ENCODE assay signal across 18 cellular contexts in the genomic region with DNA sequence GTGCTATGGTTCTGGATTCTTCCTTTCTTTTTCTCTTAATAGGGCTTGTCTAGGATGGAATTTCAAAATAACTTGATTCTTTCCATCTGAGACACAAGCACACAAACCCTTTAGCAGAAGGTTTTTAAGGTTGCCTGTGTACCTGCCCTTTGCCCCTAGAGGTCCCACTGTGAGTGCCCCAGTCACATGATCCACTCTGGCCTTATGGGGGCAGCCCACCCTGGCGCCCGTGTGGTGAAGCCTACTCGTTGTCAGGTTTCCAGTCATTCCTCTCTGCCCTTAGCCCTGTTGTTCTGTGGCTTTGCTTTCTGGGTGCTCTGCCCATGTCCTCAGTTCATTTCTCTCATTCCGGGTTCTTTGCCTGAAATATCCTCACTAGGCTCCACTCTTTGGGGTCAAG. TPM values are rescaled to one million over a fixed set of nuclear protein-coding genes. Genes with fewer than 3 reads are reported as not detected.
DNase-seq lines count a peak whose midpoint lies in the region; ATAC-seq, FAIRE-seq and TF ChIP-seq lines count a peak whose summit lies in the region.
"Had no signal": no experiment of that assay in that cellular context is flagged by ENCODE, and none has a peak within 500 bp of the region (broad histone marks: within the 10 kb centered on the region; RNA-seq: fewer than 3 reads in every experiment).

No MANE protein-coding gene starts in this region.

- H3K9me3 ChIP-seq in ascending aorta (no peaks in the 10 kb centered on the region), kidney (ENCODE audit: control insufficient read depth in 1 of 2, low read length in 2 of 2) (no peaks in the 10 kb centered on the region)
- H3K9me3 ChIP-seq: HAP-1 had no signal

- no peak for TF ChIP-seq EP300 in Ishikawa (IDR thresholded peaks at IDR 0.05; ENCODE audit: borderline replicate concordance)

- H2AFZ ChIP-seq in GM23338, result no peak overlapping the region

- H3K4me1 Mint-ChIP-seq in GM23338, result peaks cover 58% of the 10 kb centered on the region
- H3K4me1 Mint-ChIP-seq: CD8-positive, alpha-beta memory T cell had no signal

- TF ChIP-seq CTCF in ascending aorta (IDR thresholded peaks at IDR 0.05), result no peak
- no peak for TF ChIP-seq CTCF in kidney (IDR thresholded peaks at IDR 0.05; ENCODE audit: borderline replicate concordance, extremely low read depth, insufficient read depth)
- no peak; a peak in 2 of 4 replicates for TF ChIP-seq CTCF in GM23338 (conservative IDR thresholded peaks at IDR 0.05; ENCODE audit: low read depth in 2 of 2)

- no peaks in the 10 kb centered on the region for H3K27me3 Mint-ChIP-seq in GM23338 (ENCODE audit: insufficient read depth, low read depth, poor library complexity)

- H3K27me3 ChIP-seq in ascending aorta (no peaks in the 10 kb centered on the region), GM23338 (ENCODE audit: insufficient read depth) (no peaks in the 10 kb centered on the region)

- H3K36me3 ChIP-seq in ascending aorta, result no peaks in the 10 kb centered on the region
- H3K36me3 ChIP-seq in kidney (ENCODE audit: control insufficient read depth in 1 of 2, insufficient read depth in 2 of 2, low read length in 2 of 2), result no peaks in the 10 kb centered on the region
- H3K36me3 ChIP-seq in GM23338 (ENCODE audit: insufficient read depth), result no peaks in the 10 kb centered on the region
- H3K36me3 ChIP-seq: HAP-1 had no signal

- H3K4me3 Mint-ChIP-seq in GM23338, result no peak overlapping the region

- H3K36me3 Mint-ChIP-seq in GM23338 (ENCODE audit: low read depth), result no peaks in the 10 kb centered on the region
- H3K36me3 Mint-ChIP-seq: CD8-positive, alpha-beta memory T cell had no signal

- no peak overlapping the region for H3K27ac Mint-ChIP-seq in GM23338
- H3K27ac Mint-ChIP-seq: CD8-positive, alpha-beta memory T cell had no signal

- 0 out of 2 replicates have a peak, but pooled peaks cover 2% of the 10 kb centered on the region for H3K9me2 ChIP-seq in GM23338 (ENCODE audit: insufficient read depth)

- H3K4me3 ChIP-seq in ascending aorta (no peak overlapping the region), kidney (ENCODE audit: low read length in 2 of 2) (no peak overlapping the region), GM23338 (no peak overlapping the region)
- H3K4me3 ChIP-seq: HAP-1 had no signal

- H3K4me1 ChIP-seq in ascending aorta (peaks cover 0 to 16% of the 10 kb centered on the region in 2 donors), kidney (ENCODE audit: control insufficient read depth in 1 of 2, insufficient read depth in 1 of 2, low read depth in 1 of 2, low read length in 2 of 2) (peaks cover 33 to 35% of the 10 kb centered on the region in 2 donors), GM23338 (ENCODE audit: insufficient read depth) (peaks cover 36% of the 10 kb centered on the region)

- ATAC-seq in sciatic nerve, result peak; percentile 63
- ATAC-seq in GM23338, result no peak
- ATAC-seq in GM21528 (IDR thresholded peaks at IDR 0.05; ENCODE audit: low FRiP score, unreplicated experiment), result no peak
- ATAC-seq: Right ventricle myocardium inferior had no signal

- H3K9ac ChIP-seq in kidney (ENCODE audit: low read length in 2 of 2), result no peak overlapping the region

- no peaks in the 10 kb centered on the region for H3K9me3 Mint-ChIP-seq in GM23338
- H3K9me3 Mint-ChIP-seq: CD8-positive, alpha-beta memory T cell had no signal

- intact Hi-C loops in ascending aorta (cut with DNase I), result loop anchor here (5.0 to 10.0 kb wide), 2 partner anchors 50 to 78 kb away; a partner anchor contains a TSS
- intact Hi-C loops in kidney (cut with DNase I), result no loop called here
- intact Hi-C loops in sciatic nerve (cut with DNase I), result no loop called here

- no peaks in the 10 kb centered on the region for H3F3A ChIP-seq in GM23338 (replicated peaks; ENCODE audit: low read depth)

- H3K27ac ChIP-seq in ascending aorta, result peak overlapping the region; percentile 66 to 70
- peak overlapping the region; percentile 10 to 57 for H3K27ac ChIP-seq in kidney (ENCODE audit: low read depth in 2 of 2, low read length in 2 of 2)
- H3K27ac ChIP-seq in GM23338 (ENCODE audit: low read depth), result no peak overlapping the region

- peaks cover 92% of the 10 kb centered on the region for H3K79me2 ChIP-seq in GM23338 (replicated peaks; ENCODE audit: insufficient read depth)

- DNase-seq in ascending aorta (ENCODE audit: low spot score in 2 of 2) (no peak), kidney (no peak), sciatic nerve (ENCODE audit: low spot score) (no peak), GM23338 (ENCODE audit: low spot score) (no peak), NCI-H82 (lab: John Stamatoyannopoulos, UW) (no peak), inferior parietal cortex (ENCODE audit: extremely low spot score) (no peak)
- DNase-seq: C1 segment of cervical spinal cord; CD8-positive, alpha-beta memory T cell; NCI-H1105 treated with DMSO at 0.1 percent for 48 hours; NCI-H1694; NCI-H2081 treated with DMSO at 0.1 percent for 48 hours; NK-92 treated with Interleukin-12 subunit alpha and Interleukin-12 subunit beta, amount 100 ng/mL, for 24 hours had no signal

- no peak overlapping the region for H3K4me2 ChIP-seq in GM23338

- no peak for FAIRE-seq in kidney (lab: Jason Lieb, UNC)
- FAIRE-seq: D721Med, RCC 7860 had no signal

- peaks cover 41% of the 10 kb centered on the region for H4K20me1 ChIP-seq in GM23338 (replicated peaks; ENCODE audit: insufficient read depth)

- TF ChIP-seq RAD21 in Ishikawa (IDR thresholded peaks at IDR 0.05; ENCODE audit: low read depth), result no peak

TF ChIP-seq in Ishikawa, 13 proteins besides CTCF, POLR2A, EP300 and RAD21:
- no peak for TF ChIP-seq YY1 (IDR thresholded peaks at IDR 0.05; ENCODE audit: low read depth)
- no peak for TF ChIP-seq NFIC (IDR thresholded peaks at IDR 0.05)
- TF ChIP-seq, protein P1, sequence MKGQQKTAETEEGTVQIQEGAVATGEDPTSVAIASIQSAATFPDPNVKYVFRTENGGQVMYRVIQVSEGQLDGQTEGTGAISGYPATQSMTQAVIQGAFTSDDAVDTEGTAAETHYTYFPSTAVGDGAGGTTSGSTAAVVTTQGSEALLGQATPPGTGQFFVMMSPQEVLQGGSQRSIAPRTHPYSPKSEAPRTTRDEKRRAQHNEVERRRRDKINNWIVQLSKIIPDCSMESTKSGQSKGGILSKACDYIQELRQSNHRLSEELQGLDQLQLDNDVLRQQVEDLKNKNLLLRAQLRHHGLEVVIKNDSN (IDR thresholded peaks at IDR 0.05), result peak; percentile 26; the same call in 1 of the 2 replicates
TF ChIP-seq in Ishikawa: peak in this region for 1.

TF ChIP-seq in GM23338, 12 proteins besides CTCF, POLR2A, EP300 and RAD21:
- TF ChIP-seq ZNF114 (CRISPR knock-in tag; IDR thresholded peaks at IDR 0.05) (no peak), CREB1 (CRISPR knock-in tag; IDR thresholded peaks at IDR 0.05; ENCODE audit: low read depth) (no peak)
TF ChIP-seq in GM23338: peak in this region for 0.

RNA-seq across cellular contexts. Expression of a gene that starts 51.8 kb away (rescaled TPM):
- total RNA-seq in ascending aorta, result 49.1 TPM
- 24.4 TPM for total RNA-seq in kidney
- polyA plus RNA-seq in kidney (ENCODE audit: insufficient read depth, low read depth, low replicate concordance), result 6.8 TPM
- 12.9 TPM for total RNA-seq in sciatic nerve
- 28.9 and 32.2 TPM in 2 replicates for total RNA-seq in GM23338 (2014; rRNA removed; shearing (Covaris generic))
- 11.1 and 12.3 TPM in 2 replicates for polyA plus RNA-seq in GM23338 (2016; fragmentation: Nextera tagmentation; extraction: Ambion mirVana)
